In genomic region chr11:28999620-29000019, GRCh38 we compare ENCODE assay signal across 23 cellular contexts.
"Had no signal": no experiment of that assay in that cellular context is flagged by ENCODE, and none has a peak within 500 bp of the region (broad histone marks: within the 10 kb centered on the region; RNA-seq: fewer than 3 reads in every experiment).

No MANE protein-coding gene starts in this region.

- H3K9me3 Mint-ChIP-seq: brain, nephron progenitor cell had no signal

- H3K36me3 ChIP-seq: lower lobe of right lung, tibial artery had no signal

- H3K27me3 Mint-ChIP-seq: activated naive CD4-positive, alpha-beta T cell treated with anti-CD3 and anti-CD28 coated beads, Interleukin-2, amount 10 ng/mL, durations not matched to agents 7 days and 5 days; activated naive CD8-positive, alpha-beta T cell treated with anti-CD3 and anti-CD28 coated beads, Interleukin-2, amount 50 U/mL, for 24 hours; progenitor cell of endocrine pancreas had no signal

- H3K4me3 ChIP-seq: lower lobe of right lung, tibial artery had no signal

- H3K36me3 Mint-ChIP-seq: activated naive CD4-positive, alpha-beta T cell treated with anti-CD3 and anti-CD28 coated beads, Interleukin-2, amount 10 ng/mL, durations not matched to agents 7 days and 5 days; brain had no signal

- H3K4me1 Mint-ChIP-seq: activated naive CD4-positive, alpha-beta T cell treated with anti-CD3 and anti-CD28 coated beads, Interleukin-2, amount 10 ng/mL, durations not matched to agents 7 days and 5 days; activated naive CD8-positive, alpha-beta T cell treated with anti-CD3 and anti-CD28 coated beads, Interleukin-2, amount 50 U/mL, for 24 hours; brain; nephron progenitor cell had no signal

- H3K9me3 ChIP-seq: lower lobe of right lung, tibial artery had no signal

- H3K4me3 Mint-ChIP-seq: activated naive CD4-positive, alpha-beta T cell treated with anti-CD3 and anti-CD28 coated beads, Interleukin-2, amount 10 ng/mL, durations not matched to agents 7 days and 5 days; activated naive CD8-positive, alpha-beta T cell treated with anti-CD3 and anti-CD28 coated beads, Interleukin-2, amount 50 U/mL, for 24 hours; activated T-cell treated with anti-CD3 and anti-CD28 coated beads, Interleukin-2, amount 50 U/mL, for 4 hours; brain; nephron progenitor cell had no signal

- FAIRE-seq: urothelium cell line had no signal

- DNase-seq: activated CD4-positive, alpha-beta T cell treated with anti-CD3 and anti-CD28 coated beads, Interleukin-2, amount 50 U/mL, for 1 hour; activated CD8-positive, alpha-beta memory T cell treated with anti-CD3 and anti-CD28 coated beads, Interleukin-2, amount 50 U/mL, for 4 hours; activated effector memory CD4-positive, alpha-beta T cell treated with Interleukin-2 at 50 U/mL for 16 hours; activated naive CD4-positive, alpha-beta T cell treated with anti-CD3 and anti-CD28 coated beads, Interleukin-2, amount 10 ng/mL, durations not matched to agents 7 days and 5 days; activated naive CD8-positive, alpha-beta T cell treated with anti-CD3 and anti-CD28 coated beads, Interleukin-2, amount 50 U/mL, for 24 hours; activated T-cell treated with anti-CD3 and anti-CD28 coated beads, Interleukin-2, amount 50 U/mL, for 4 hours; caudate nucleus; foreskin keratinocyte; glutamatergic neuron; hippocampal formation; islet precursor cell; lower lobe of right lung; midbrain; nephron progenitor cell; occipital lobe; stimulated activated CD8-positive, alpha-beta memory T cell treated with anti-CD3 and anti-CD28 coated beads, Interleukin-4, amount 100 ng/mL, for 48 hours; stimulated activated naive CD4-positive, alpha-beta T cell treated with Interleukin-2 at 50 U/mL for 16 hours; T1000; tibial artery had no signal

- H3K4me1 ChIP-seq: foreskin keratinocyte, lower lobe of right lung, tibial artery had no signal

- H3K27ac Mint-ChIP-seq: activated naive CD4-positive, alpha-beta T cell treated with anti-CD3 and anti-CD28 coated beads, Interleukin-2, amount 10 ng/mL, durations not matched to agents 7 days and 5 days; activated naive CD8-positive, alpha-beta T cell treated with anti-CD3 and anti-CD28 coated beads, Interleukin-2, amount 50 U/mL, for 24 hours; brain; nephron progenitor cell; progenitor cell of endocrine pancreas had no signal

- H3K27me3 ChIP-seq: foreskin keratinocyte, tibial artery had no signal

- H3K27ac ChIP-seq: foreskin keratinocyte, lower lobe of right lung, tibial artery had no signal

- ATAC-seq: activated CD4-positive, CD25-positive, alpha-beta regulatory T cell treated with anti-CD3 and anti-CD28 coated beads, Interleukin-2, amount 50 U/mL, for 24 hours; activated naive CD8-positive, alpha-beta T cell treated with anti-CD3 and anti-CD28 coated beads, Interleukin-2, amount 50 U/mL, for 24 hours; activated T-cell treated with anti-CD3 and anti-CD28 coated beads, Interleukin-2, amount 50 U/mL, for 4 hours; foreskin keratinocyte; lower lobe of right lung had no signal
